ENCODE assay signal across 8 cellular contexts in genomic region chr11:73307323-73308002, GRCh38. TPM values are rescaled to one million over a fixed set of nuclear protein-coding genes. Genes with fewer than 3 reads are reported as not detected.
DNase-seq lines count a peak whose midpoint lies in the region; ATAC-seq and TF ChIP-seq lines count a peak whose summit lies in the region.

No MANE protein-coding gene starts in this region.

- intact Hi-C loops in HCT116 (cut with micrococcal nuclease): loop anchor here (1.0 to 5.0 kb wide), 4 partner anchors 28 to 353 kb away; partner anchors contain the start of gene RELT

- ATAC-seq in HCT116 (peak; percentile 70), thoracic aorta (ENCODE audit: insufficient number of reproducible peaks, low FRiP score, low read depth) (peak; percentile 42)

- no peaks in the 10 kb centered on the region for H3K27me3 ChIP-seq in HCT116 (ENCODE audit: insufficient read depth, low read length)
- no peaks in the 10 kb centered on the region for H3K27me3 ChIP-seq in osteoblast (ENCODE audit: insufficient read depth, low read length)
- no peaks in the 10 kb centered on the region for H3K27me3 ChIP-seq in thoracic aorta (replicated peaks; ENCODE audit: insufficient read depth)

- H3K4me3 Mint-ChIP-seq in activated naive CD4-positive, alpha-beta T cell treated with anti-CD3 and anti-CD28 coated beads, Interleukin-2, amount 50 U/mL, for 24 hours: peak overlapping the region; percentile 93

- peak; percentile 40 for TF ChIP-seq POLR2A in HCT116 (IDR thresholded peaks at IDR 0.05; ENCODE audit: borderline replicate concordance, extremely low read depth, insufficient read depth, insufficient read length)

- RAD21 ChIA-PET in HCT116 (lab: Charles Lee; ENCODE audit: low non-redundant PET in 1 of 2, low total read pairs in 2 of 2, uncharacterized antibody in 2 of 2, unreplicated experiment in 2 of 2): interaction anchor here (0.6 to 2.1 kb wide), 14 partner anchors 16 to 566 kb away, joined by 3 to 12 read pairs (median 4); no protein-coding TSS in a partner anchor

- peak overlapping the region; percentile 25 for H2AFZ ChIP-seq in HCT116 (ENCODE audit: low read depth, low read length, poor library complexity, severe bottlenecking)
- peak overlapping the region; percentile 93 for H2AFZ ChIP-seq in osteoblast (ENCODE audit: low read length)

- peak overlapping the region; percentile 59 to 77 for H3K4me3 ChIP-seq in HCT116 (replicated peaks in 1 of 2; ENCODE audit: low read depth in 1 of 2, low read length in 2 of 2)
- peak overlapping the region; percentile 89 for H3K4me3 ChIP-seq in osteoblast (ENCODE audit: insufficient read depth, low read length)
- peak overlapping the region; percentile 81 for H3K4me3 ChIP-seq in thoracic aorta

- peak; percentile 81 to 97 (median 89) for TF ChIP-seq CTCF in HCT116 (IDR thresholded peaks at IDR 0.05 in 2 of 3, conservative IDR thresholded peaks at IDR 0.05 in 1 of 3; ENCODE audit: borderline replicate concordance in 1 of 3, insufficient read depth in 1 of 3, low read depth in 2 of 3, low read length in 2 of 3)
- peak; percentile 86 for TF ChIP-seq CTCF in osteoblast (IDR thresholded peaks at IDR 0.05; ENCODE audit: extremely low read depth, low read depth, low read length)
- peak; percentile 92 for TF ChIP-seq CTCF in thoracic aorta (IDR thresholded peaks at IDR 0.05)

- H3K36me3 Mint-ChIP-seq in activated naive CD4-positive, alpha-beta T cell treated with anti-CD3 and anti-CD28 coated beads, Interleukin-2, amount 50 U/mL, for 24 hours: no peaks in the 10 kb centered on the region

- no peaks in the 10 kb centered on the region for H3K9me3 Mint-ChIP-seq in activated naive CD4-positive, alpha-beta T cell treated with anti-CD3 and anti-CD28 coated beads, Interleukin-2, amount 50 U/mL, for 24 hours

- CTCF ChIA-PET in HCT116 (lab: Charles Lee): interaction anchor here (0.7 to 5.6 kb wide), 19 partner anchors 9 to 353 kb away, joined by 3 to 77 read pairs (median 8); no protein-coding TSS in a partner anchor

- H3K9ac ChIP-seq in HCT116 (ENCODE audit: low read length): peak overlapping the region; percentile 88

- H3K4me1 Mint-ChIP-seq in activated naive CD4-positive, alpha-beta T cell treated with anti-CD3 and anti-CD28 coated beads, Interleukin-2, amount 50 U/mL, for 24 hours: peaks cover 11% of the 10 kb centered on the region

- H3K36me3 ChIP-seq in HCT116 (ENCODE audit: control insufficient read depth in 1 of 2, insufficient read depth in 2 of 2, low read length in 2 of 2): no peaks in the 10 kb centered on the region
- peaks cover 18% of the 10 kb centered on the region for H3K36me3 ChIP-seq in osteoblast (ENCODE audit: insufficient read depth, low read length)
- H3K36me3 ChIP-seq in thoracic aorta: peaks cover 6% of the 10 kb centered on the region

- peaks cover 13 to 34% of the 10 kb centered on the region in 2 experiments for H3K4me1 ChIP-seq in HCT116 (ENCODE audit: control insufficient read depth in 1 of 2, insufficient read depth in 2 of 2, low read length in 2 of 2)
- H3K4me1 ChIP-seq in osteoblast (ENCODE audit: insufficient read depth, low read length): peaks cover 39% of the 10 kb centered on the region
- peaks cover 7 to 25% of the 10 kb centered on the region in 2 donors for H3K4me1 ChIP-seq in thoracic aorta (ENCODE audit: control insufficient read depth in 1 of 2, low read depth in 2 of 2)

- TF ChIP-seq RAD21 in HCT116 (IDR thresholded peaks at IDR 0.05; ENCODE audit: low read depth): peak; percentile 96

- no peaks in the 10 kb centered on the region for H3K9me2 ChIP-seq in HCT116 (ENCODE audit: insufficient read depth)

- no peak overlapping the region for H3K27ac Mint-ChIP-seq in activated naive CD4-positive, alpha-beta T cell treated with anti-CD3 and anti-CD28 coated beads, Interleukin-2, amount 50 U/mL, for 24 hours

- no TSS peak for BruUV-seq in HCT116 (replicated peaks; lab: Mats Ljungman, UMichigan)

- H3K4me2 ChIP-seq in HCT116 (ENCODE audit: low read length): peak overlapping the region; percentile 100
- peak overlapping the region; percentile 99 for H3K4me2 ChIP-seq in osteoblast (ENCODE audit: insufficient read depth, low read length)

- H4K20me1 ChIP-seq in HCT116 (ENCODE audit: insufficient read depth) (no peaks in the 10 kb centered on the region), osteoblast (ENCODE audit: insufficient read depth, low read length) (peaks cover 31% of the 10 kb centered on the region)

- peak; percentile 98 for DNase-seq in ELR (ENCODE audit: low read depth)
- DNase-seq in HCT116 (ENCODE audit: low read depth, low spot score): peak; percentile 95
- DNase-seq in MV-4-11 (lab: John Stamatoyannopoulos, UW): peak; percentile 97
- DNase-seq in SK-N-DZ (ENCODE audit: low spot score): peak; percentile 98
- peak; percentile 99 for DNase-seq in glomerular visceral epithelial cell (ENCODE audit: extremely low spot score)
- peak; percentile 98 for DNase-seq in osteoblast (ENCODE audit: insufficient read length, low spot score, missing footprints)
- DNase-seq in thoracic aorta (ENCODE audit: low spot score): peak; percentile 98

- H3K79me2 ChIP-seq in HCT116 (ENCODE audit: insufficient read depth, low read length) (peaks cover 6% of the 10 kb centered on the region; the same call in 1 of the 2 replicates), osteoblast (ENCODE audit: insufficient read depth, low read length) (peaks cover 33% of the 10 kb centered on the region)

- POLR2A ChIA-PET in HCT116 (lab: Charles Lee): interaction anchor here (0.5 to 1.0 kb wide), 6 partner anchors 8 to 1091 kb away, joined by 3 to 5 read pairs (median 4); partner anchors contain the start of gene PGM2L1

- H3K27me3 Mint-ChIP-seq in activated naive CD4-positive, alpha-beta T cell treated with anti-CD3 and anti-CD28 coated beads, Interleukin-2, amount 50 U/mL, for 24 hours: peaks cover 9% of the 10 kb centered on the region

- H3K27ac ChIP-seq in HCT116 (ENCODE audit: low read depth, low read length): peak overlapping the region; percentile 92
- peak overlapping the region; percentile 98 for H3K27ac ChIP-seq in osteoblast (ENCODE audit: low read depth, low read length)
- peak overlapping the region; percentile 98 to 100 for H3K27ac ChIP-seq in thoracic aorta

- H3K9me3 ChIP-seq in HCT116 (ENCODE audit: control insufficient read depth in 1 of 2, insufficient read depth in 1 of 2, low read depth in 1 of 2, low read length in 2 of 2): no peaks in the 10 kb centered on the region
- H3K9me3 ChIP-seq in osteoblast (ENCODE audit: low read depth, low read length): no peaks in the 10 kb centered on the region
- no peaks in the 10 kb centered on the region for H3K9me3 ChIP-seq in thoracic aorta

TF ChIP-seq in HCT116, 20 proteins besides CTCF, POLR2A, EP300 and RAD21 (continues in another document):
- no peak for TF ChIP-seq ZFX (IDR thresholded peaks at IDR 0.05)
- no peak for TF ChIP-seq ATF3 (IDR thresholded peaks at IDR 0.05)
- no peak for TF ChIP-seq EGR1 (IDR thresholded peaks at IDR 0.05; ENCODE audit: low read depth)
- TF ChIP-seq CBX3 (IDR thresholded peaks at IDR 0.05; ENCODE audit: low read depth): peak; percentile 39; the same call in 1 of the 2 replicates
- TF ChIP-seq YY1 (IDR thresholded peaks at IDR 0.05; ENCODE audit: extremely low read depth, insufficient replicate concordance, low read depth, low read length): peak; percentile 64
- TF ChIP-seq REST (IDR thresholded peaks at IDR 0.05; ENCODE audit: low read depth): no peak
- TF ChIP-seq ZNF274 (IDR thresholded peaks at IDR 0.05; ENCODE audit: low read depth, low read length): no peak

RNA-seq across cellular contexts. Expression of gene ARHGEF17, which starts 0.6 kb away (rescaled TPM):
- total RNA-seq in HCT116 (2021; ENCODE audit: unreplicated experiment) (18.2 TPM), osteoblast (50.1 and 67.0 TPM in 2 replicates), thoracic aorta (100 to 1,000 TPM; 244 to 308 TPM)
- polyA plus RNA-seq in HCT116 (2012): 17.6 and 21.1 TPM in 2 replicates
- 10.9 and 15.1 TPM in 2 replicates for polyA plus RNA-seq in SK-N-DZ (2014; cell fraction: cytosol; rRNA removed)
- polyA plus RNA-seq in SK-N-DZ (2014; cell fraction: nucleus; rRNA removed): 97.3 and 116 TPM in 2 replicates

RNA-seq across cellular contexts. Expression of gene P2RY6, which starts 35.3 kb away (rescaled TPM):
- total RNA-seq in HCT116 (2021; ENCODE audit: unreplicated experiment): 0.15 TPM
- 0.20 and 0.51 TPM in 2 replicates for polyA plus RNA-seq in HCT116 (2012)
- 0.16 and 2.5 TPM in 2 replicates for polyA plus RNA-seq in SK-N-DZ (2014; cell fraction: cytosol; rRNA removed)
- 0.25 TPM in 1 of 2 replicates, not detected in the other for polyA plus RNA-seq in SK-N-DZ (2014; cell fraction: nucleus; rRNA removed)
- total RNA-seq in osteoblast: 0.72 and 1.8 TPM in 2 replicates
- total RNA-seq in thoracic aorta: 10 to 100 TPM in 1 of 2 donors, 1 to 10 TPM in 1; 7.7 to 13.4 TPM

Comparison
In these comparisons a context has a peak if more than half of its experiments do, and no peak if none do; other contexts are left out.
1. Peak in every context shown above with its lines: DNase-seq, ATAC-seq, H3K4me3 ChIP-seq and H3K27ac ChIP-seq.